20 cellular contexts compared by ENCODE assay signal in genomic region chr20:48586728-48587127, GRCh38.
"Had no signal": no experiment of that assay in that cellular context is flagged by ENCODE, and none has a peak within 500 bp of the region (broad histone marks: within the 10 kb centered on the region; RNA-seq: fewer than 3 reads in every experiment).

No MANE protein-coding gene starts in this region.

- H3K36me3 Mint-ChIP-seq: activated CD8-positive, alpha-beta memory T cell treated with anti-CD3 and anti-CD28 coated beads, Interleukin-2, amount 10 ng/mL, durations not matched to agents 7 days and 5 days; activated naive CD4-positive, alpha-beta T cell treated with anti-CD3 and anti-CD28 coated beads, Interleukin-2, amount 10 ng/mL, durations not matched to agents 7 days and 5 days; naive thymus-derived CD8-positive, alpha-beta T cell; T-cell had no signal

- H3K4me1 ChIP-seq: gastrocnemius medialis, pancreas had no signal

- DNase-seq: activated B cell treated with CpG ODN at 0.5 μM for 24 hours; activated CD4-positive, alpha-beta memory T cell treated with anti-CD3 and anti-CD28 coated beads, Interleukin-2, amount 10 ng/mL, durations not matched to agents 7 days and 5 days; activated CD4-positive, alpha-beta T cell treated with anti-CD3 and anti-CD28 coated beads for 4 hours; activated CD8-positive, alpha-beta memory T cell treated with anti-CD3 and anti-CD28 coated beads, Interleukin-2, amount 10 ng/mL, durations not matched to agents 7 days and 5 days; brain microvascular endothelial cell; cortex of kidney; erythroblast; gastrocnemius medialis; heart left ventricle; kidney glomerular epithelial cell; left ventricle myocardium superior; naive thymus-derived CD8-positive, alpha-beta T cell; pancreas; stimulated activated CD8-positive, alpha-beta memory T cell treated with anti-CD3 and anti-CD28 coated beads, Interleukin-4, amount 100 ng/mL, for 48 hours; stimulated activated naive CD4-positive, alpha-beta T cell; T-cell had no signal

- H3K9me3 Mint-ChIP-seq: activated B cell treated with CpG ODN at 0.5 μM for 24 hours; activated CD4-positive, alpha-beta memory T cell treated with anti-CD3 and anti-CD28 coated beads, Interleukin-2, amount 10 ng/mL, durations not matched to agents 7 days and 5 days; activated naive CD4-positive, alpha-beta T cell treated with anti-CD3 and anti-CD28 coated beads, Interleukin-2, amount 10 ng/mL, durations not matched to agents 7 days and 5 days; activated T-helper 17 cell treated with anti-CD3 and anti-CD28 coated beads, Interleukin-2, amount 50 U/mL, for 72 hours; central memory CD8-positive, alpha-beta T cell; naive thymus-derived CD8-positive, alpha-beta T cell; T-cell had no signal

- H3K27ac Mint-ChIP-seq: activated B cell treated with CpG ODN at 0.5 μM for 24 hours; activated CD4-positive, alpha-beta memory T cell treated with anti-CD3 and anti-CD28 coated beads, Interleukin-2, amount 10 ng/mL, durations not matched to agents 7 days and 5 days; activated CD8-positive, alpha-beta memory T cell treated with anti-CD3 and anti-CD28 coated beads, Interleukin-2, amount 10 ng/mL, durations not matched to agents 7 days and 5 days; activated naive CD4-positive, alpha-beta T cell treated with anti-CD3 and anti-CD28 coated beads, Interleukin-2, amount 10 ng/mL, durations not matched to agents 7 days and 5 days; activated T-helper 17 cell treated with anti-CD3 and anti-CD28 coated beads, Interleukin-2, amount 50 U/mL, for 72 hours; naive thymus-derived CD8-positive, alpha-beta T cell had no signal

- H3K4me3 ChIP-seq: gastrocnemius medialis, heart left ventricle, pancreas had no signal

- H3K4me3 Mint-ChIP-seq: activated B cell treated with CpG ODN at 0.5 μM for 24 hours; activated CD4-positive, alpha-beta memory T cell treated with anti-CD3 and anti-CD28 coated beads, Interleukin-2, amount 10 ng/mL, durations not matched to agents 7 days and 5 days; activated CD8-positive, alpha-beta memory T cell treated with anti-CD3 and anti-CD28 coated beads, Interleukin-2, amount 10 ng/mL, durations not matched to agents 7 days and 5 days; activated naive CD4-positive, alpha-beta T cell treated with anti-CD3 and anti-CD28 coated beads, Interleukin-2, amount 10 ng/mL, durations not matched to agents 7 days and 5 days; activated T-helper 17 cell treated with anti-CD3 and anti-CD28 coated beads, Interleukin-2, amount 50 U/mL, for 72 hours; central memory CD8-positive, alpha-beta T cell; naive thymus-derived CD8-positive, alpha-beta T cell; T-cell had no signal

- ATAC-seq: activated CD8-positive, alpha-beta memory T cell treated with anti-CD3 and anti-CD28 coated beads, Interleukin-2, amount 10 ng/mL, durations not matched to agents 7 days and 5 days; activated T-helper 17 cell treated with anti-CD3 and anti-CD28 coated beads, Interleukin-2, amount 50 U/mL, for 72 hours; gastrocnemius medialis; heart left ventricle; naive thymus-derived CD8-positive, alpha-beta T cell; pancreas; T-cell had no signal

- H3K36me3 ChIP-seq: brain microvascular endothelial cell, gastrocnemius medialis, heart left ventricle, neutrophil, pancreas had no signal

- H3K27ac ChIP-seq: brain microvascular endothelial cell, gastrocnemius medialis, heart left ventricle, neutrophil, pancreas had no signal

- H3K27me3 ChIP-seq: brain microvascular endothelial cell, pancreas had no signal

- H3K4me1 Mint-ChIP-seq: activated B cell treated with CpG ODN at 0.5 μM for 24 hours; activated CD4-positive, alpha-beta memory T cell treated with anti-CD3 and anti-CD28 coated beads, Interleukin-2, amount 10 ng/mL, durations not matched to agents 7 days and 5 days; activated CD8-positive, alpha-beta memory T cell treated with anti-CD3 and anti-CD28 coated beads, Interleukin-2, amount 10 ng/mL, durations not matched to agents 7 days and 5 days; activated naive CD4-positive, alpha-beta T cell treated with anti-CD3 and anti-CD28 coated beads, Interleukin-2, amount 10 ng/mL, durations not matched to agents 7 days and 5 days; activated T-helper 17 cell treated with anti-CD3 and anti-CD28 coated beads, Interleukin-2, amount 50 U/mL, for 72 hours; central memory CD8-positive, alpha-beta T cell; naive thymus-derived CD8-positive, alpha-beta T cell; T-cell had no signal

- H3K9me3 ChIP-seq: gastrocnemius medialis, heart left ventricle, neutrophil, pancreas had no signal
